9 cellular contexts compared by ENCODE assay signal in the genomic region with DNA sequence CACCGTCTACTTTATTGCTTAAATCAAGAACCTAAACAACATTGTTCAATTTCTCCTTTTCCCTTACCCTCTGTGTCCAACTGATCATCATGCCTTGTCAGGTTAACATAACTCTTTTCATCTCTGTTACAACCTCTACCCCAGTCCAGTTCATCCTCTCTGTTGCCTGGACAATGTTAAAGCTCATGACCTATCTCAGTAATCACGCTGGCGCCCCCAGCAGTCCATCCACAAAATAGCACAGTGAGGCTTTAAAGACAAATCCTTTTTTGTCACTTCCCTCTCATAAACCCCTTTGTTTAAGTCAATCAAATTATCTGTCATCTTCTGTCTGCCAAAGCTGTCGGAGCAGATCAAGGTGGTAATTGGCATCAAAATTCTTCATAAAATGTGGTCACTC.
DNase-seq lines count a peak whose midpoint lies in the region; ATAC-seq and TF ChIP-seq lines count a peak whose summit lies in the region.
"Had no signal": no experiment of that assay in that cellular context is flagged by ENCODE, and none has a peak within 500 bp of the region (broad histone marks: within the 10 kb centered on the region; RNA-seq: fewer than 3 reads in every experiment).

No MANE protein-coding gene starts in this region.

- peak overlapping the region in 1 of 5 experiments; percentile 27 for H3K4me3 Mint-ChIP-seq in brain
- H3K4me3 Mint-ChIP-seq: central memory CD8-positive, alpha-beta T cell had no signal

- peak; percentile 89 for ATAC-seq in left lobe of liver
- ATAC-seq in GM21737 (IDR thresholded peaks at IDR 0.05; ENCODE audit: unreplicated experiment): no peak
- no peak for ATAC-seq in HG03108 (IDR thresholded peaks at IDR 0.05; ENCODE audit: unreplicated experiment)

- peak; percentile 49 for TF ChIP-seq CTCF in GM12873 (IDR thresholded peaks at IDR 0.05; ENCODE audit: insufficient read depth, low read depth, low read length, missing control alignments)
- TF ChIP-seq CTCF in brain (conservative IDR thresholded peaks at IDR 0.05): peak in 1 of 2 experiments; percentile 23

- peaks cover 9 to 35% (median 20%) of the 10 kb centered on the region in 5 experiments for H3K9me3 Mint-ChIP-seq in brain
- H3K9me3 Mint-ChIP-seq: central memory CD8-positive, alpha-beta T cell had no signal

- no peaks in the 10 kb centered on the region for H3K27me3 Mint-ChIP-seq in brain
- H3K27me3 Mint-ChIP-seq: central memory CD8-positive, alpha-beta T cell had no signal

- peak; percentile 38 for DNase-seq in HK-2 (ENCODE audit: unreplicated experiment)
- DNase-seq in T-helper 22 cell (ENCODE audit: low read depth): peak; percentile 14
- no peak for DNase-seq in left lobe of liver (ENCODE audit: low spot score)
- DNase-seq in stimulated activated CD8-positive, alpha-beta memory T cell treated with anti-CD3 and anti-CD28 coated beads, Interleukin-7, amount 100 ng/mL, for 24 hours (ENCODE audit: low read depth): peak; percentile 31

- H3K4me1 Mint-ChIP-seq in brain: peaks cover 69% of the 10 kb centered on the region
- H3K4me1 Mint-ChIP-seq: central memory CD8-positive, alpha-beta T cell had no signal

- H3K36me3 Mint-ChIP-seq in brain: peaks cover 98% of the 10 kb centered on the region

- peak overlapping the region in 4 of 5 experiments; percentile 7 to 71 (median 64) for H3K27ac Mint-ChIP-seq in brain
